Comparison of ENCODE assay signal across 1 cellular context in the genomic region with DNA sequence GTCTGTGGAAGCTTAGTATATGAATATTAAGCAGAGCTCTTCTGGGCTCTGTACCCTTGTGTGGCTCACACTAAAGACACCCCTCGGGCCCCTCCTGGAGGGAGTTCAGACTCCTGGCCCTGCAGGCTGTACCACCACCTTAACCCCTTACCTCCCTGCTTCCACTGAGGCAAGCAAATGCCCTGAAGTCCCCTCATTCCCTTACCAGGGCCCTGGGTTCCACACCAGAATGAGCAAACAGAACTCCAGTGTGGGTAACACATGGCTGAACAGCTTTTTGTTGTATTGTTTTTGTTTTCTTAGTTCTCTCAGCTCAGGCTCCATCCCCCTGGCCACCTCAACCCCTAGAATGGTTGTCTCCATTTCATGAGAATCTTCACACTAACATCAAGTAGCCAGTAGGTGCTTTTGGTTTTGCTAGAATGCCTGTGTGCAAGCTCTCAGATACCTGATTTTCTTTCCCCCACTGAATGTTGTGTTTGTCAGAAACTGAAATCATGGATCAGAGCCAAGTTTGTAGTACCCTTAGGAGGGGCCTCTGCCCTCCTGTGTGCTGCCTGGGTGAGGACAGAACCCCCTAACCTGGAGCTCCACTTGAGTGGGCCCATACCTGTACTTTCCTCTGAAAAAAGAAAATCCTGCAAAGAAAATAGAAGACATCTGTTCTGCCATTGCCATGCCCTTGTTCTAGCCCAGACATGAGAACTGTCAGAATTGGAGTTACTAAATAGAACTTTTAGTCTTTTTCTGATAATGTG.
TF ChIP-seq lines count a peak whose summit lies in the region.

No MANE protein-coding gene starts in this region.

TF ChIP-seq in GM12878, 131 proteins besides CTCF, POLR2A, EP300 and RAD21:
- no peak for TF ChIP-seq EGR1 (IDR thresholded peaks at IDR 0.05; ENCODE audit: borderline replicate concordance in 1 of 2, low read depth in 2 of 2, low read length in 2 of 2)
- TF ChIP-seq NFIC (IDR thresholded peaks at IDR 0.05; ENCODE audit: low read depth, low read length), result no peak
- TF ChIP-seq, protein P1, sequence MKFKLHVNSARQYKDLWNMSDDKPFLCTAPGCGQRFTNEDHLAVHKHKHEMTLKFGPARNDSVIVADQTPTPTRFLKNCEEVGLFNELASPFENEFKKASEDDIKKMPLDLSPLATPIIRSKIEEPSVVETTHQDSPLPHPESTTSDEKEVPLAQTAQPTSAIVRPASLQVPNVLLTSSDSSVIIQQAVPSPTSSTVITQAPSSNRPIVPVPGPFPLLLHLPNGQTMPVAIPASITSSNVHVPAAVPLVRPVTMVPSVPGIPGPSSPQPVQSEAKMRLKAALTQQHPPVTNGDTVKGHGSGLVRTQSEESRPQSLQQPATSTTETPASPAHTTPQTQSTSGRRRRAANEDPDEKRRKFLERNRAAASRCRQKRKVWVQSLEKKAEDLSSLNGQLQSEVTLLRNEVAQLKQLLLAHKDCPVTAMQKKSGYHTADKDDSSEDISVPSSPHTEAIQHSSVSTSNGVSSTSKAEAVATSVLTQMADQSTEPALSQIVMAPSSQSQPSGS (IDR thresholded peaks at IDR 0.05; ENCODE audit: low read length), result no peak
